In the genomic region with DNA sequence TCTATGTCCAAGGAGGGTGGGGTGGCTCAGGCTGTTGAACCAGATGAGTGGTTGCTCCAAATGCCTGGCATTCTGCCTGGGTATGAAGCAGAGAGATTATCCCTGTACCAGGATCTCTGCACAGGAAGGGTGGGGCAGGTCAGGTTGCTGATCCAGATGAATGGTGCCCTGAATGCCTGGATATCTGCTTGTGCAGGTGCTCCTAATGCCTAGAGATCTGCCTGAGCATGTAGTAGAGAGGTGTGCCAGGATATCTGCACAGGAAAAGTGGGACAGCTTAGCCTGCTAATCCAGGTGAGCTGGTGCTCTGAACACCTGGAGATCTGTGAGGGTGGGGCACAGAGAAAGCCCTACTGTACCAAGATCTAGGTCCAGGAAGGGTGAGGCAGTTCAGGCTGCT, we compare ENCODE assay signal across 13 cellular contexts.
A peak's percentile ranks its signal among the peaks of the same experiment; 100 is the strongest.
DNase-seq lines count a peak whose midpoint lies in the region; ATAC-seq, FAIRE-seq and TF ChIP-seq lines count a peak whose summit lies in the region.
"Had no signal": no experiment of that assay in that cellular context is flagged by ENCODE, and none has a peak within 500 bp of the region (broad histone marks: within the 10 kb centered on the region; RNA-seq: fewer than 3 reads in every experiment).

No MANE protein-coding gene starts in this region.

- intact Hi-C loops in mammary epithelial cell (cut with micrococcal nuclease) (loop anchor here (5.0 kb wide), 2 partner anchors 45 to 195 kb away; no protein-coding TSS in a partner anchor), OCI-LY7 (cut with micrococcal nuclease; ENCODE audit: unreplicated experiment) (no loop called here)

- BruUV-seq in mammary epithelial cell (replicated peaks; lab: Mats Ljungman, UMichigan) (no TSS peak), OCI-LY7 (replicated peaks; lab: Mats Ljungman, UMichigan) (no TSS peak)

- CTCF ChIA-PET in RWPE1 (lab: Yijun Ruan, JAX) (interaction anchor here (1.6 kb wide), 1 partner anchor 13 kb away, joined by 3 read pairs; no protein-coding TSS in a partner anchor), mammary epithelial cell (lab: Charles Lee; ENCODE audit: low non-redundant PET) (interaction anchor here (0.5 kb wide), 2 partner anchors 18 to 438 kb away, joined by 4 to 5 read pairs; no protein-coding TSS in a partner anchor), HEK293T (lab: Yijun Ruan, JAX) (no interaction called here), OCI-LY7 (lab: Charles Lee; ENCODE audit: unreplicated experiment) (no interaction called here)

- H2AFZ ChIP-seq in mammary epithelial cell (ENCODE audit: low read depth, low read length) (no peak overlapping the region), OCI-LY7 (ENCODE audit: low read length) (no peak overlapping the region)

- H3K9ac ChIP-seq in mammary epithelial cell (ENCODE audit: insufficient read depth, low read length) = no peak overlapping the region
- H3K9ac ChIP-seq: BLaER1 had no signal

- no peak for TF ChIP-seq CTCF in RWPE1 (conservative IDR thresholded peaks at IDR 0.05; ENCODE audit: low read depth)
- no peak for TF ChIP-seq CTCF in mammary epithelial cell (conservative IDR thresholded peaks at IDR 0.05 in 1 of 2, IDR thresholded peaks at IDR 0.05 in 1 of 2; ENCODE audit: extremely low read depth in 1 of 2, insufficient read depth in 1 of 2, low read depth in 1 of 2, low read length in 2 of 2)
- TF ChIP-seq CTCF in OCI-LY7 (conservative IDR thresholded peaks at IDR 0.05; ENCODE audit: low read length) = no peak

- H3K36me3 ChIP-seq in mammary epithelial cell (ENCODE audit: insufficient read depth, low read length) (no peaks in the 10 kb centered on the region), small intestine (ENCODE audit: control insufficient read depth in 2 of 2, insufficient read depth in 2 of 2, low read length in 2 of 2) (no peaks in the 10 kb centered on the region), OCI-LY7 (ENCODE audit: insufficient read depth, low read length) (no peaks in the 10 kb centered on the region)
- H3K36me3 ChIP-seq: BLaER1 had no signal

- H3K4me2 ChIP-seq in mammary epithelial cell (ENCODE audit: insufficient read depth, low read depth, low read length) (no peak overlapping the region), OCI-LY7 (ENCODE audit: low read length) (no peak overlapping the region)
- H3K4me2 ChIP-seq: BLaER1 had no signal

- DNase-seq in RWPE1 (ENCODE audit: low spot score) (peak; percentile 74), mammary epithelial cell (peak; percentile 98), small intestine (peak; percentile 19), HEK293T (ENCODE audit: extremely low spot score) (no peak), OCI-LY7 (ENCODE audit: low spot score) (no peak), NCI-H1436 (lab: John Stamatoyannopoulos, UW) (no peak)
- DNase-seq: AML-193, Calu3, DMS 273 treated with DMSO at 0.1 percent for 48 hours, HCEC 1CT had no signal

- in situ Hi-C loops in mammary epithelial cell (cut with MboI; ENCODE audit: low sequenced_read_pairs in 2 of 2) = no loop called here

- peak; percentile 94 for ATAC-seq in esophagus mucosa

- POLR2A ChIA-PET in RWPE1 (lab: Yijun Ruan, JAX; ENCODE audit: low non-redundant PET) = no interaction called here
- POLR2A ChIA-PET in HEK293T (lab: Yijun Ruan, JAX) = no interaction called here
- POLR2A ChIA-PET in OCI-LY7 (lab: Charles Lee) = no interaction called here

- H3K4me1 ChIP-seq in mammary epithelial cell (ENCODE audit: insufficient read depth, low read length) = peaks cover 26% of the 10 kb centered on the region
- H3K4me1 ChIP-seq in small intestine (ENCODE audit: control insufficient read depth in 2 of 2, insufficient read depth in 1 of 2, low read depth in 1 of 2, low read length in 1 of 2) = no peaks in the 10 kb centered on the region
- no peaks in the 10 kb centered on the region for H3K4me1 ChIP-seq in OCI-LY7 (ENCODE audit: insufficient read depth, low read length, poor library complexity, severe bottlenecking)
- H3K4me1 ChIP-seq: BLaER1 had no signal

- H3K79me2 ChIP-seq in mammary epithelial cell (ENCODE audit: insufficient read depth, low read length) (no peaks in the 10 kb centered on the region), OCI-LY7 (ENCODE audit: insufficient read depth, low read depth, low read length) (no peaks in the 10 kb centered on the region)

- dilution Hi-C loops in mammary epithelial cell (cut with HindIII; ENCODE audit: low sequenced_read_pairs) = no loop called here

- H3K9me2 ChIP-seq in OCI-LY7 (ENCODE audit: insufficient read depth, low read length) = no peaks in the 10 kb centered on the region

- H3K27me3 ChIP-seq in mammary epithelial cell (ENCODE audit: insufficient read depth, low read length) (no peaks in the 10 kb centered on the region), small intestine (ENCODE audit: control insufficient read depth in 2 of 2, insufficient read depth in 2 of 2, low read length in 2 of 2) (no peaks in the 10 kb centered on the region)
- H3K27me3 ChIP-seq: BLaER1 had no signal

- peaks cover 11% of the 10 kb centered on the region for H3K9me3 ChIP-seq in mammary epithelial cell (replicated peaks; ENCODE audit: insufficient read depth, low read length)
- no peaks in the 10 kb centered on the region for H3K9me3 ChIP-seq in small intestine (ENCODE audit: control insufficient read depth, low read depth)
- 0 out of 2 replicates have a peak, but pooled peaks cover 11% of the 10 kb centered on the region for H3K9me3 ChIP-seq in OCI-LY7 (ENCODE audit: low read length)

- no peaks in the 10 kb centered on the region for H4K20me1 ChIP-seq in mammary epithelial cell (ENCODE audit: insufficient read depth, low read length)
- H4K20me1 ChIP-seq in OCI-LY7 (ENCODE audit: insufficient read depth, low read length) = no peaks in the 10 kb centered on the region
- H4K20me1 ChIP-seq: BLaER1 had no signal

- no peak for FAIRE-seq in small intestine (lab: Jason Lieb, UNC)

- peak overlapping the region; percentile 95 for H3K27ac ChIP-seq in RWPE1
- H3K27ac ChIP-seq in mammary epithelial cell (ENCODE audit: insufficient read depth, low read depth, low read length) = peak overlapping the region; percentile 87
- H3K27ac ChIP-seq in small intestine (ENCODE audit: low read depth in 1 of 2, low read length in 1 of 2) = no peak overlapping the region
- no peak overlapping the region for H3K27ac ChIP-seq in OCI-LY7 (ENCODE audit: low read depth, low read length, poor library complexity, severe bottlenecking)
- H3K27ac ChIP-seq: BLaER1, HL-60 had no signal

- no peak overlapping the region for H3K4me3 ChIP-seq in mammary epithelial cell (replicated peaks in 1 of 3; ENCODE audit: insufficient read depth in 1 of 3, low read depth in 2 of 3, low read length in 3 of 3)
- no peak overlapping the region for H3K4me3 ChIP-seq in small intestine (ENCODE audit: low read depth in 1 of 2, low read length in 2 of 2)
- H3K4me3 ChIP-seq in OCI-LY7 (ENCODE audit: low read depth, low read length, poor library complexity, severe bottlenecking) = no peak overlapping the region
- H3K4me3 ChIP-seq: BLaER1 had no signal

TF ChIP-seq in HEK293T, 16 proteins besides CTCF, POLR2A, EP300 and RAD21:
- no peak for TF ChIP-seq FOXM1 (IDR thresholded peaks at IDR 0.05; ENCODE audit: borderline replicate concordance)
- no peak for TF ChIP-seq CTBP1 (IDR thresholded peaks at IDR 0.05; ENCODE audit: borderline replicate concordance)
- no peak for TF ChIP-seq ARNT (IDR thresholded peaks at IDR 0.05)
- no peak for TF ChIP-seq FOXA1 (IDR thresholded peaks at IDR 0.05)
- TF ChIP-seq ZNF384 (IDR thresholded peaks at IDR 0.05) = no peak
- TF ChIP-seq NFRKB (IDR thresholded peaks at IDR 0.05) = no peak
- TF ChIP-seq, protein P1, sequence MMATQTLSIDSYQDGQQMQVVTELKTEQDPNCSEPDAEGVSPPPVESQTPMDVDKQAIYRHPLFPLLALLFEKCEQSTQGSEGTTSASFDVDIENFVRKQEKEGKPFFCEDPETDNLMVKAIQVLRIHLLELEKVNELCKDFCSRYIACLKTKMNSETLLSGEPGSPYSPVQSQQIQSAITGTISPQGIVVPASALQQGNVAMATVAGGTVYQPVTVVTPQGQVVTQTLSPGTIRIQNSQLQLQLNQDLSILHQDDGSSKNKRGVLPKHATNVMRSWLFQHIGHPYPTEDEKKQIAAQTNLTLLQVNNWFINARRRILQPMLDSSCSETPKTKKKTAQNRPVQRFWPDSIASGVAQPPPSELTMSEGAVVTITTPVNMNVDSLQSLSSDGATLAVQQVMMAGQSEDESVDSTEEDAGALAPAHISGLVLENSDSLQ (IDR thresholded peaks at IDR 0.05) = no peak
- TF ChIP-seq SUZ12 (IDR thresholded peaks at IDR 0.05) = no peak
- no peak for TF ChIP-seq TARDBP (IDR thresholded peaks at IDR 0.05)
- TF ChIP-seq L3MBTL2 (conservative IDR thresholded peaks at IDR 0.05) = no peak
- TF ChIP-seq FOXK2 (IDR thresholded peaks at IDR 0.05) = no peak
- no peak for TF ChIP-seq SP1 (IDR thresholded peaks at IDR 0.05)
- no peak for TF ChIP-seq HDGF (IDR thresholded peaks at IDR 0.05; ENCODE audit: borderline replicate concordance)
- TF ChIP-seq LEF1 (IDR thresholded peaks at IDR 0.05; ENCODE audit: borderline replicate concordance) = no peak

Comparison
In these comparisons a context has a peak if more than half of its experiments do, and no peak if none do; other contexts are left out.
1. DNase-seq: peak in RWPE1 (single experiment), mammary epithelial cell (single experiment) and small intestine (single experiment); none in HEK293T (single experiment), OCI-LY7 (single experiment) and NCI-H1436 (single experiment).
2. H3K27ac ChIP-seq: peak in RWPE1 (single experiment) and mammary epithelial cell (single experiment); none in small intestine (0 of 2) and OCI-LY7 (single experiment).
3. CTCF ChIA-PET loops: an anchor here in RWPE1 (1.6 kb wide) and mammary epithelial cell (0.5 kb wide); none called in HEK293T and OCI-LY7.